Comparison of ENCODE assay signal across 18 cellular contexts in the genomic region with DNA sequence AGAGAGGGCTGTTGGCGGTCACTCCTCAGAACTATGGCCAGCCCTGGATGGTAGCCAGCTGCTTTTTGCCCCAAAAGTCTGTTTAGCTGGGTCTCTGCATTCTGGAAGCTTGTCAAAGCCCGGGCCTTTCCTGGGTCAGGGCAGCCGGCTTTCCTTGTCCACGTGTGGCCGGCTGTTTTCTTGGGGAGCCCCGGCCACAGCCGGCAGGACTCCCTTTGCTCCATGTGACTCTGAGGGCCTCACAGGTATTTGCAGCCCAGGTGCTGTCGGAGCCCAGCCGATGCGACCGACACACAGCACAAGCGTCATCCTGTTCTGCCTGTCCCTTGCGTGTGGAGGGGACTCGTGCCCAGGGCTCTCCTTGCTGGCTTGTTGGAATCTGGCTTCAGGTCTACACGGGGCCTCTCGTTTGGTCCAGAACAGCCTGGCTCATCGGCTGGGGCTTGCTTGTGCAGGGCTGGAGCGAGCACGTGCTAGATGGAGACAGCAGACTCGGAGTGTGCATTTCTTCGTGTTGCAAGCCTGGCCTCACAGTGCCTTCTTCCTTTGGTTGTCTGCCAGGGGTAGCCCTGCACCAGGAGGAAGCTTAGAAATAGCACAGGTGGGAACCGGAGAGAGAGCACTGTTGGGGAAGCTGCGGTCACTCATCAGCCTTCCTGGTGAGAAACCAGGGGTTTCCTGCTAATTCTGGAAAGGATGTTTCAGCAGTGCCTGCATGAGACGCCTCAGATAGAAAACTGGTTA. TPM values are rescaled to one million over a fixed set of nuclear protein-coding genes. Genes with fewer than 3 reads are reported as not detected.
A peak's percentile ranks its signal among the peaks of the same experiment; 100 is the strongest.
DNase-seq lines count a peak whose midpoint lies in the region; ATAC-seq and TF ChIP-seq lines count a peak whose summit lies in the region.
"Had no signal": no experiment of that assay in that cellular context is flagged by ENCODE, and none has a peak within 500 bp of the region (broad histone marks: within the 10 kb centered on the region; RNA-seq: fewer than 3 reads in every experiment).

No MANE protein-coding gene starts in this region.

- H3K9ac ChIP-seq in muscle layer of colon (ENCODE audit: low read length), result no peak overlapping the region

- TF ChIP-seq CTCF in coronary artery (IDR thresholded peaks at IDR 0.05), result no peak
- TF ChIP-seq CTCF in upper lobe of left lung (IDR thresholded peaks at IDR 0.05), result no peak

- H3K4me3 ChIP-seq in coronary artery, result no peak overlapping the region
- H3K4me3 ChIP-seq in muscle layer of colon (ENCODE audit: low read depth in 1 of 2, low read length in 2 of 2), result no peak overlapping the region
- no peak overlapping the region for H3K4me3 ChIP-seq in upper lobe of left lung
- H3K4me3 ChIP-seq: A549 had no signal

- no peak for ATAC-seq in Right ventricle myocardium superior (ENCODE audit: poor library complexity)
- no peak for ATAC-seq in upper lobe of left lung (ENCODE audit: low FRiP score in 2 of 2)
- ATAC-seq in GM21786 (IDR thresholded peaks at IDR 0.05; ENCODE audit: unreplicated experiment), result no peak
- no peak for ATAC-seq in GM21825 (IDR thresholded peaks at IDR 0.05; ENCODE audit: unreplicated experiment)
- ATAC-seq: A549; activated T-helper 17 cell treated with anti-CD3 and anti-CD28 coated beads, Interleukin-2, amount 50 U/mL, for 72 hours; Panc1; T-helper 17 cell had no signal

- peak; percentile 86 for DNase-seq in cardiac septum (ENCODE audit: low spot score)
- DNase-seq in Right ventricle myocardium superior, result no peak
- DNase-seq in coronary artery (ENCODE audit: low spot score), result no peak
- DNase-seq in upper lobe of left lung, result peak in 1 of 2 donors; percentile 46
- DNase-seq in middle frontal gyrus (ENCODE audit: extremely low spot score, low spot score), result no peak
- DNase-seq: amniotic stem cell; H9; NCI-H1694; NCI-H524; retina; stimulated activated CD4-positive, alpha-beta T cell treated with anti-CD3 and anti-CD28 coated beads, Interleukin-4, amount 100 ng/mL, for 1 hour; T-helper 17 cell had no signal

- H3K27ac ChIP-seq in coronary artery (peak overlapping the region; percentile 96 to 97), muscle layer of colon (ENCODE audit: low read depth, low read length) (peak overlapping the region; percentile 79), upper lobe of left lung (peak overlapping the region; percentile 57 to 78 (median 75))
- H3K27ac ChIP-seq: A549 had no signal

- H3K9me3 ChIP-seq in muscle layer of colon (ENCODE audit: low read length) (no peaks in the 10 kb centered on the region), upper lobe of left lung (no peaks in the 10 kb centered on the region)

- TF ChIP-seq POLR2A in upper lobe of left lung (IDR thresholded peaks at IDR 0.05), result no peak

- H3K4me1 ChIP-seq in muscle layer of colon (ENCODE audit: insufficient read depth, low read length) (peaks cover 39% of the 10 kb centered on the region), upper lobe of left lung (peaks cover 0 to 30% (median 18%) of the 10 kb centered on the region in 4 donors)
- H3K4me1 ChIP-seq: A549 had no signal

- H3K36me3 ChIP-seq in muscle layer of colon (ENCODE audit: insufficient read depth, low read length), result peaks cover 40% of the 10 kb centered on the region
- peaks cover 0 to 71% (median 45%) of the 10 kb centered on the region in 4 donors for H3K36me3 ChIP-seq in upper lobe of left lung

- no peaks in the 10 kb centered on the region for H3K27me3 ChIP-seq in muscle layer of colon (ENCODE audit: control insufficient read depth in 1 of 2, insufficient read depth in 2 of 2, low read length in 2 of 2)
- H3K27me3 ChIP-seq in upper lobe of left lung, result no peaks in the 10 kb centered on the region

- intact Hi-C loops in cardiac septum (cut with DNase I), result loop anchor here (2.0 kb wide), 1 partner anchor 103 kb away; no protein-coding TSS in a partner anchor
- intact Hi-C loops in Right ventricle myocardium superior (cut with DNase I), result no loop called here

- TF ChIP-seq EP300 in upper lobe of left lung (IDR thresholded peaks at IDR 0.05), result no peak

- 73 to 83% methylated on average over 12 to 22 of the region's 24 CpGs for WGBS in upper lobe of left lung, 2 donors

RNA-seq across cellular contexts. Expression of gene PGPEP1L, which starts 51.4 kb away (rescaled TPM):
- total RNA-seq in cardiac septum (2.5 TPM), Right ventricle myocardium superior (0.38 TPM), upper lobe of left lung (not detected)
- total RNA-seq: activated T-helper 17 cell treated with anti-CD3 and anti-CD28 coated beads, Interleukin-2, amount 50 U/mL, for 72 hours; H9; T-helper 17 cell had no signal
